Comparison of ENCODE assay signal across 8 cellular contexts in genomic region chr7:6446977-6447588, GRCh38. TPM values are rescaled to one million over a fixed set of nuclear protein-coding genes. Genes with fewer than 3 reads are reported as not detected.
DNase-seq lines count a peak whose midpoint lies in the region; ATAC-seq and TF ChIP-seq lines count a peak whose summit lies in the region.

No MANE protein-coding gene starts in this region.

- peak overlapping the region; percentile 87 for H2AFZ ChIP-seq in GM23338

- peaks cover 14% of the 10 kb centered on the region for H3K27me3 Mint-ChIP-seq in GM23338 (ENCODE audit: insufficient read depth, low read depth, poor library complexity)
- no peaks in the 10 kb centered on the region for H3K27me3 Mint-ChIP-seq in activated naive CD8-positive, alpha-beta T cell treated with anti-CD3 and anti-CD28 coated beads, Interleukin-2, amount 10 ng/mL, durations not matched to agents 7 days and 5 days
- H3K27me3 Mint-ChIP-seq in glutamatergic neuron (ENCODE audit: unreplicated experiment) = no peaks in the 10 kb centered on the region

- H3K9me2 ChIP-seq in GM23338 (ENCODE audit: insufficient read depth) = no peaks in the 10 kb centered on the region

- peak overlapping the region; percentile 81 for H3K4me3 ChIP-seq in GM23338

- TF ChIP-seq CTCF in GM23338 (conservative IDR thresholded peaks at IDR 0.05; ENCODE audit: low read depth in 2 of 2) (no peak), glutamatergic neuron (IDR thresholded peaks at IDR 0.05; ENCODE audit: partially characterized antibody, unreplicated experiment) (no peak)

- ATAC-seq in GM23338 (peak; percentile 71), GM19324 (IDR thresholded peaks at IDR 0.05; ENCODE audit: low FRiP score, unreplicated experiment) (no peak)
- peak; percentile 10 for ATAC-seq in activated naive CD8-positive, alpha-beta T cell treated with anti-CD3 and anti-CD28 coated beads, Interleukin-2, amount 10 ng/mL, durations not matched to agents 7 days and 5 days (ENCODE audit: low read depth)

- H3K4me1 ChIP-seq in GM23338 (ENCODE audit: insufficient read depth) = no peaks in the 10 kb centered on the region; the same call in 1 of the 2 replicates

- H4K20me1 ChIP-seq in GM23338 (replicated peaks; ENCODE audit: insufficient read depth) = peaks cover 29% of the 10 kb centered on the region

- no peaks in the 10 kb centered on the region for H3K27me3 ChIP-seq in GM23338 (ENCODE audit: insufficient read depth)

- DNase-seq in Daoy (ENCODE audit: low read depth) (peak; percentile 90), GM23338 (ENCODE audit: low spot score) (peak; percentile 81), KBM-7 (peak; percentile 82), RPMI7951 (ENCODE audit: low read depth) (peak; percentile 86), glutamatergic neuron (peak; percentile 57), occipital lobe (lab: John Stamatoyannopoulos, UW) (peak; percentile 35)
- peak; percentile 58 for DNase-seq in activated naive CD8-positive, alpha-beta T cell treated with anti-CD3 and anti-CD28 coated beads, Interleukin-2, amount 10 ng/mL, durations not matched to agents 7 days and 5 days

- H3F3A ChIP-seq in GM23338 (replicated peaks; ENCODE audit: low read depth) = 0 out of 2 replicates have a peak, but pooled peaks cover 8% of the 10 kb centered on the region

- in situ Hi-C loops in KBM-7 (cut with MboI; ENCODE audit: low pct_unique_long_range_greater_than_20kb, low sequenced_read_pairs) = no loop called here

- peak overlapping the region; percentile 63 for H3K27ac ChIP-seq in GM23338 (ENCODE audit: low read depth)

- H3K79me2 ChIP-seq in GM23338 (replicated peaks; ENCODE audit: insufficient read depth) = peaks cover 48% of the 10 kb centered on the region

- H3K4me3 Mint-ChIP-seq in GM23338 (peak overlapping the region; percentile 92), glutamatergic neuron (ENCODE audit: unreplicated experiment) (peak overlapping the region; percentile 91)
- peak overlapping the region; percentile 91 for H3K4me3 Mint-ChIP-seq in activated naive CD8-positive, alpha-beta T cell treated with anti-CD3 and anti-CD28 coated beads, Interleukin-2, amount 10 ng/mL, durations not matched to agents 7 days and 5 days

- H3K4me2 ChIP-seq in GM23338 = peak overlapping the region; percentile 77

- peak overlapping the region; percentile 94 for H3K27ac Mint-ChIP-seq in GM23338
- H3K27ac Mint-ChIP-seq in activated naive CD8-positive, alpha-beta T cell treated with anti-CD3 and anti-CD28 coated beads, Interleukin-2, amount 10 ng/mL, durations not matched to agents 7 days and 5 days = peak overlapping the region; percentile 94
- H3K27ac Mint-ChIP-seq in glutamatergic neuron (ENCODE audit: unreplicated experiment) = peak overlapping the region; percentile 70

- peaks cover 5% of the 10 kb centered on the region; the same call in 1 of the 3 replicates for H3K9me3 Mint-ChIP-seq in GM23338
- H3K9me3 Mint-ChIP-seq in activated naive CD8-positive, alpha-beta T cell treated with anti-CD3 and anti-CD28 coated beads, Interleukin-2, amount 10 ng/mL, durations not matched to agents 7 days and 5 days = no peaks in the 10 kb centered on the region
- H3K9me3 Mint-ChIP-seq in glutamatergic neuron (ENCODE audit: unreplicated experiment) = peaks cover 7% of the 10 kb centered on the region

- POLR2A ChIA-PET in activated naive CD8-positive, alpha-beta T cell treated with anti-CD3 and anti-CD28 coated beads, Interleukin-2, amount 10 ng/mL, durations not matched to agents 7 days and 5 days (lab: Charles Lee) = interaction anchor here (0.8 to 2.0 kb wide), 4 partner anchors 9 to 59 kb away, joined by 3 to 36 read pairs (median 6); no protein-coding TSS in a partner anchor

- H3K36me3 ChIP-seq in GM23338 (ENCODE audit: insufficient read depth) = peaks cover 26% of the 10 kb centered on the region

- H3K4me1 Mint-ChIP-seq in GM23338 (no peaks in the 10 kb centered on the region; the same call in 2 of the 3 replicates), glutamatergic neuron (ENCODE audit: low read depth, unreplicated experiment) (peaks cover 5% of the 10 kb centered on the region)
- peaks cover 25% of the 10 kb centered on the region for H3K4me1 Mint-ChIP-seq in activated naive CD8-positive, alpha-beta T cell treated with anti-CD3 and anti-CD28 coated beads, Interleukin-2, amount 10 ng/mL, durations not matched to agents 7 days and 5 days

- H3K36me3 Mint-ChIP-seq in GM23338 (ENCODE audit: low read depth) (peaks cover 43% of the 10 kb centered on the region), glutamatergic neuron (ENCODE audit: unreplicated experiment) (peaks cover 5% of the 10 kb centered on the region)
- peaks cover 19% of the 10 kb centered on the region for H3K36me3 Mint-ChIP-seq in activated naive CD8-positive, alpha-beta T cell treated with anti-CD3 and anti-CD28 coated beads, Interleukin-2, amount 10 ng/mL, durations not matched to agents 7 days and 5 days

TF ChIP-seq in GM23338, 12 proteins besides CTCF, POLR2A, EP300 and RAD21:
- TF ChIP-seq, protein P1, sequence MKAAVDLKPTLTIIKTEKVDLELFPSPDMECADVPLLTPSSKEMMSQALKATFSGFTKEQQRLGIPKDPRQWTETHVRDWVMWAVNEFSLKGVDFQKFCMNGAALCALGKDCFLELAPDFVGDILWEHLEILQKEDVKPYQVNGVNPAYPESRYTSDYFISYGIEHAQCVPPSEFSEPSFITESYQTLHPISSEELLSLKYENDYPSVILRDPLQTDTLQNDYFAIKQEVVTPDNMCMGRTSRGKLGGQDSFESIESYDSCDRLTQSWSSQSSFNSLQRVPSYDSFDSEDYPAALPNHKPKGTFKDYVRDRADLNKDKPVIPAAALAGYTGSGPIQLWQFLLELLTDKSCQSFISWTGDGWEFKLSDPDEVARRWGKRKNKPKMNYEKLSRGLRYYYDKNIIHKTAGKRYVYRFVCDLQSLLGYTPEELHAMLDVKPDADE (IDR thresholded peaks at IDR 0.05) = no peak
- TF ChIP-seq POLR2AphosphoS5 (IDR thresholded peaks at IDR 0.05; ENCODE audit: low read depth) = peak; percentile 19; the same call in 1 of the 2 replicates
TF ChIP-seq in GM23338: peak in this region for 1.

RNA-seq across cellular contexts. Expression of gene DAGLB, which starts 0.7 kb away (rescaled TPM):
- total RNA-seq in Daoy (2014; rRNA removed; shearing (Covaris generic)) = 20.0 and 21.5 TPM in 2 replicates
- total RNA-seq in GM23338 (2014; rRNA removed; shearing (Covaris generic)) = 26.0 and 28.5 TPM in 2 replicates
- polyA plus RNA-seq in GM23338 (2016; fragmentation: Nextera tagmentation; extraction: Ambion mirVana) = 11.1 and 13.8 TPM in 2 replicates
- total RNA-seq in RPMI7951 (2014; rRNA removed; shearing (Covaris generic)) = 13.0 and 19.4 TPM in 2 replicates
- 10 to 100 TPM; 32.3 to 37.2 TPM for total RNA-seq in activated naive CD8-positive, alpha-beta T cell treated with anti-CD3 and anti-CD28 coated beads, Interleukin-2, amount 10 ng/mL, durations not matched to agents 7 days and 5 days
- total RNA-seq in glutamatergic neuron (ENCODE audit: unreplicated experiment) = 63.2 TPM
- total RNA-seq in occipital lobe = 27.9 TPM

RNA-seq across cellular contexts. Expression of gene KDELR2, which starts 36.9 kb away (rescaled TPM):
- total RNA-seq in Daoy (2014; rRNA removed; shearing (Covaris generic)) = 92.1 and 96.0 TPM in 2 replicates
- 82.8 and 86.2 TPM in 2 replicates for total RNA-seq in GM23338 (2014; rRNA removed; shearing (Covaris generic))
- 86.3 and 102 TPM in 2 replicates for polyA plus RNA-seq in GM23338 (2016; fragmentation: Nextera tagmentation; extraction: Ambion mirVana)
- total RNA-seq in RPMI7951 (2014; rRNA removed; shearing (Covaris generic)) = 307 and 316 TPM in 2 replicates
- total RNA-seq in activated naive CD8-positive, alpha-beta T cell treated with anti-CD3 and anti-CD28 coated beads, Interleukin-2, amount 10 ng/mL, durations not matched to agents 7 days and 5 days = 10 to 100 TPM; 49.5 to 52.0 TPM
- 56.1 TPM for total RNA-seq in glutamatergic neuron (ENCODE audit: unreplicated experiment)
- 84.1 TPM for total RNA-seq in occipital lobe

Comparison
In these comparisons a context has a peak if more than half of its experiments do, and no peak if none do; other contexts are left out.
1. DNase-seq: peak in every context shown above with its lines; median percentile 90 in Daoy; 86 in RPMI7951; 82 in KBM-7; 81 in GM23338; 58 in activated naive CD8-positive, alpha-beta T cell treated with anti-CD3 and anti-CD28 coated beads, Interleukin-2, amount 10 ng/mL, durations not matched to agents 7 days and 5 days; 57 in glutamatergic neuron; 35 in occipital lobe.